9 cellular contexts compared by ENCODE assay signal in the genomic region with DNA sequence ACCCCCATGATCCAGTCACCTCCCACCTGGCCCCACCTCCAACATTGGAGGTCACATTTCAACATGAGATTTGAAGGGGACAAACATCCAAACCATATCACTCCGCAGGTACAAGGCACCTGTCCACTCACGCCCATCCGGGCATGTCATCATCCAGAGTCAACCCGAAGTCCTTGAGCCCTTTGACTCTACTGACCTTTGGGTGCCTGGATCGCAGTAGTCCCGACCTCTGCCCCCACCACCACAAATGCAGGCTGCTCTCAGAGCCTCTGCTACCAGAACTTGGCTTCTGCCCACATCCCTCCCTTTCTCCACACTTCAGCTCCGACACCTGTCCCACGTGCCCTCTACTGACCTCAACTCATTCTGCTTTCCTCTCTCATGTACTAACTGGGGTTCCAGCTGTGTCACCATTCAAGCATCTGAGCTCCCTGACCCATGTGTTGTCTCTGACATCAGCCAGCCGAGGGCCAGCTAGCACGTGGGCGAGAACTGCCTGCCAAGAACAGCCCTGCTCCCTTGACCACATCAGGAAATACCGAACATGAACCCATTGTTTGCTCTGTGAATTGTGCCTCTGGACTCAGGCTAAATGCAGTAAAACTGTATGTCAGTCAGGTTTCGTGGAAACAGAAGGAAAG.
DNase-seq lines count a peak whose midpoint lies in the region; ATAC-seq and TF ChIP-seq lines count a peak whose summit lies in the region.
"Had no signal": no experiment of that assay in that cellular context is flagged by ENCODE, and none has a peak within 500 bp of the region (broad histone marks: within the 10 kb centered on the region; RNA-seq: fewer than 3 reads in every experiment).

No MANE protein-coding gene starts in this region.

- DNase-seq in HPDE6-E6E7 (ENCODE audit: extremely low spot score) (peak; percentile 84), amniotic stem cell (lab: John Stamatoyannopoulos, UW) (peak; percentile 31), left cardiac atrium (peak; percentile 65), sciatic nerve (ENCODE audit: low spot score) (peak; percentile 71), H7 (no peak), GM13977 (ENCODE audit: low spot score) (no peak)
- no peak for DNase-seq in activated T-cell treated with anti-CD3 and anti-CD28 coated beads, Interleukin-2, amount 50 U/mL, for 1 hour
- DNase-seq: activated B cell treated with CpG ODN at 0.5 μM for 24 hours had no signal

- intact Hi-C loops in left cardiac atrium (cut with DNase I) (no loop called here), sciatic nerve (cut with DNase I) (no loop called here)

- TF ChIP-seq CTCF in GM13977 (IDR thresholded peaks at IDR 0.05; ENCODE audit: extremely low read depth, insufficient read depth, missing control alignments): no peak

- no peaks in the 10 kb centered on the region for H3K36me3 ChIP-seq in H7 (replicated peaks; ENCODE audit: control insufficient read depth, insufficient read depth, low read length)

- ATAC-seq in left cardiac atrium (peak; percentile 62 to 83), sciatic nerve (peak; percentile 85), HG03108 (IDR thresholded peaks at IDR 0.05; ENCODE audit: unreplicated experiment) (no peak)

- in situ Hi-C loops in GM13977 (cut with MboI; ENCODE audit: low pct_unique_long_range_greater_than_20kb, low sequenced_read_pairs, unreplicated experiment): no loop called here

- H3K4me3 ChIP-seq in H7 (ENCODE audit: insufficient read depth, low read depth, low read length): no peak overlapping the region

- H3K27me3 ChIP-seq in H7 (ENCODE audit: control insufficient read depth, insufficient read depth, low read length): no peaks in the 10 kb centered on the region

Comparison
In these comparisons a context has a peak if more than half of its experiments do, and no peak if none do; other contexts are left out.
1. DNase-seq: peak in HPDE6-E6E7 (single experiment), amniotic stem cell (single experiment), left cardiac atrium (single experiment) and sciatic nerve (single experiment); none in H7 (single experiment), GM13977 (single experiment) and activated T-cell treated with anti-CD3 and anti-CD28 coated beads, Interleukin-2, amount 50 U/mL, for 1 hour (single experiment).